In genomic region chr7:17184805-17185689, GRCh38 we compare ENCODE assay signal across 12 cellular contexts.
DNase-seq lines count a peak whose midpoint lies in the region; ATAC-seq and TF ChIP-seq lines count a peak whose summit lies in the region.
"Had no signal": no experiment of that assay in that cellular context is flagged by ENCODE, and none has a peak within 500 bp of the region (broad histone marks: within the 10 kb centered on the region; RNA-seq: fewer than 3 reads in every experiment).

No MANE protein-coding gene starts in this region.

- no peak overlapping the region for H2BK5ac ChIP-seq in neuronal stem cell (ENCODE audit: low read length)

- no peak overlapping the region for H3K18ac ChIP-seq in neuronal stem cell (ENCODE audit: low read length)

- no peaks in the 10 kb centered on the region for H3K79me1 ChIP-seq in neuronal stem cell (ENCODE audit: low read depth, low read length)

- no peak for TF ChIP-seq CTCF in CD4-positive, alpha-beta T cell (IDR thresholded peaks at IDR 0.05)

- H2BK15ac ChIP-seq in neuronal stem cell (ENCODE audit: low read length): no peak overlapping the region

- no peak overlapping the region for H4K8ac ChIP-seq in neuronal stem cell (ENCODE audit: low read depth, low read length)

- intact Hi-C loops in CD4-positive, alpha-beta T cell (cut with DNase I, micrococcal nuclease): loop anchor here in 1 of 2 experiments (10.0 kb wide), 1 partner anchor 50 kb away; no protein-coding TSS in a partner anchor

- CTCF ChIA-PET in CD4-positive, alpha-beta T cell (lab: Charles Lee): no interaction called here

- H3K27me3 ChIP-seq in neuronal stem cell (ENCODE audit: control insufficient read depth in 3 of 3, insufficient read depth in 3 of 3, low read depth in 1 of 3, low read length in 3 of 3): no peaks in the 10 kb centered on the region
- no peaks in the 10 kb centered on the region for H3K27me3 ChIP-seq in CD4-positive, alpha-beta T cell (ENCODE audit: control insufficient read depth, insufficient read depth, low read length)
- H3K27me3 ChIP-seq: BLaER1 had no signal

- H3K27ac ChIP-seq in neuronal stem cell (replicated peaks; ENCODE audit: low read length): no peak overlapping the region
- no peak overlapping the region for H3K27ac ChIP-seq in CD4-positive, alpha-beta T cell (ENCODE audit: low read depth, low read length)
- H3K27ac ChIP-seq: BLaER1 had no signal

- no peaks in the 10 kb centered on the region for H3K4me1 ChIP-seq in neuronal stem cell (ENCODE audit: control insufficient read depth in 2 of 2, insufficient read depth in 1 of 2, low read depth in 1 of 2, low read length in 2 of 2)
- H3K4me1 ChIP-seq: BLaER1 had no signal

- H3K9me3 ChIP-seq in neuronal stem cell (replicated peaks in 1 of 2; ENCODE audit: control insufficient read depth in 2 of 2, insufficient read depth in 1 of 2, low read depth in 1 of 2, low read length in 2 of 2): no peaks in the 10 kb centered on the region
- no peaks in the 10 kb centered on the region for H3K9me3 ChIP-seq in CD4-positive, alpha-beta T cell (ENCODE audit: control insufficient read depth, low read length)
- H3K9me3 ChIP-seq: BLaER1 had no signal

- H3K4ac ChIP-seq in neuronal stem cell (ENCODE audit: low read length): no peak overlapping the region

- ATAC-seq in stimulated activated naive CD8-positive, alpha-beta T cell treated with anti-CD3 and anti-CD28 coated beads, Interleukin-15, amount 100 ng/mL, for 72 hours: peak; percentile 46
- no peak for ATAC-seq in stimulated activated naive CD8-positive, alpha-beta T cell treated with anti-CD3 and anti-CD28 coated beads, Interleukin-15, Interleukin-2, amounts not matched to agents 100 U/mL and 50 U/mL, for 24 hours
- ATAC-seq in HG02840 (IDR thresholded peaks at IDR 0.05; ENCODE audit: low FRiP score, unreplicated experiment): peak; percentile 24
- peak; percentile 52 for ATAC-seq in activated T-helper 17 cell treated with anti-CD3 and anti-CD28 coated beads, Interleukin-2, amount 50 U/mL, for 72 hours (replicated peaks)
- no peak for ATAC-seq in CD4-positive, alpha-beta T cell (ENCODE audit: poor library complexity)

- DNase-seq in stimulated activated naive CD8-positive, alpha-beta T cell treated with anti-CD3 and anti-CD28 coated beads, Interleukin-15, amount 100 ng/mL, for 72 hours: no peak
- no peak for DNase-seq in stimulated activated naive CD8-positive, alpha-beta T cell treated with anti-CD3 and anti-CD28 coated beads, Interleukin-15, Interleukin-2, amounts not matched to agents 100 U/mL and 50 U/mL, for 24 hours
- no peak for DNase-seq in activated naive CD4-positive, alpha-beta T cell (lab: John Stamatoyannopoulos, UW)
- DNase-seq in neuronal stem cell (ENCODE audit: low spot score) (no peak), UCSD-AML1 (lab: John Stamatoyannopoulos, UW; ENCODE audit: unreplicated experiment) (no peak)
- no peak for DNase-seq in CD4-positive, alpha-beta T cell
- DNase-seq: amygdala, H9, NCI-H2171 treated with DMSO at 0.1 percent for 48 hours had no signal

- no peak overlapping the region for H2BK120ac ChIP-seq in neuronal stem cell (ENCODE audit: low read depth, low read length)

- no CpG with 5 or more reads among the region's 4 CpGs for WGBS in neuronal stem cell (ENCODE audit: extremely low coverage in 2 of 2, insufficient read length in 2 of 2, insufficient replicate concordance in 1 of 2), 2 donors

- H2AK5ac ChIP-seq in neuronal stem cell (ENCODE audit: low read depth, low read length): no peak overlapping the region

- H3K27ac Mint-ChIP-seq in stimulated activated naive CD8-positive, alpha-beta T cell treated with anti-CD3 and anti-CD28 coated beads, Interleukin-15, amount 100 ng/mL, for 72 hours: no peak overlapping the region
- H3K27ac Mint-ChIP-seq in activated T-helper 17 cell treated with anti-CD3 and anti-CD28 coated beads, Interleukin-2, amount 50 U/mL, for 72 hours: peak overlapping the region; percentile 12
- no peak overlapping the region for H3K27ac Mint-ChIP-seq in CD4-positive, alpha-beta T cell
- H3K27ac Mint-ChIP-seq: H9 had no signal

- no peak overlapping the region for H4K91ac ChIP-seq in neuronal stem cell (ENCODE audit: low read depth, low read length, poor library complexity)

- H3K27me3 Mint-ChIP-seq in stimulated activated naive CD8-positive, alpha-beta T cell treated with anti-CD3 and anti-CD28 coated beads, Interleukin-15, amount 100 ng/mL, for 72 hours: no peaks in the 10 kb centered on the region
- H3K27me3 Mint-ChIP-seq in activated T-helper 17 cell treated with anti-CD3 and anti-CD28 coated beads, Interleukin-2, amount 50 U/mL, for 72 hours: no peaks in the 10 kb centered on the region
- no peaks in the 10 kb centered on the region for H3K27me3 Mint-ChIP-seq in CD4-positive, alpha-beta T cell

- no peak overlapping the region for H3K4me3 ChIP-seq in neuronal stem cell (ENCODE audit: low read length in 2 of 2)
- H3K4me3 ChIP-seq: BLaER1 had no signal

- no peak overlapping the region for H2BK12ac ChIP-seq in neuronal stem cell (ENCODE audit: low read length)

- peaks cover 23% of the 10 kb centered on the region for H3K4me1 Mint-ChIP-seq in stimulated activated naive CD8-positive, alpha-beta T cell treated with anti-CD3 and anti-CD28 coated beads, Interleukin-15, amount 100 ng/mL, for 72 hours
- H3K4me1 Mint-ChIP-seq in activated T-helper 17 cell treated with anti-CD3 and anti-CD28 coated beads, Interleukin-2, amount 50 U/mL, for 72 hours: peaks cover 9% of the 10 kb centered on the region
- H3K4me1 Mint-ChIP-seq in CD4-positive, alpha-beta T cell (ENCODE audit: low read depth): peaks cover 15% of the 10 kb centered on the region

- H3K23ac ChIP-seq in neuronal stem cell (ENCODE audit: low read depth, low read length, poor library complexity): no peak overlapping the region

- H3K4me3 Mint-ChIP-seq in stimulated activated naive CD8-positive, alpha-beta T cell treated with anti-CD3 and anti-CD28 coated beads, Interleukin-15, amount 100 ng/mL, for 72 hours: no peak overlapping the region
- H3K4me3 Mint-ChIP-seq in activated T-helper 17 cell treated with anti-CD3 and anti-CD28 coated beads, Interleukin-2, amount 50 U/mL, for 72 hours: peak overlapping the region; percentile 50
- H3K4me3 Mint-ChIP-seq in CD4-positive, alpha-beta T cell: no peak overlapping the region
- H3K4me3 Mint-ChIP-seq: H9 had no signal

- H3K36me3 ChIP-seq in neuronal stem cell (replicated peaks in 1 of 2; ENCODE audit: control insufficient read depth in 2 of 2, insufficient read depth in 2 of 2, low read length in 2 of 2): no peaks in the 10 kb centered on the region
- H3K36me3 ChIP-seq: BLaER1 had no signal

- POLR2A ChIA-PET in CD4-positive, alpha-beta T cell (lab: Charles Lee): no interaction called here

- H3K9ac ChIP-seq in neuronal stem cell (ENCODE audit: low read depth, low read length, poor library complexity): no peak overlapping the region
- H3K9ac ChIP-seq: BLaER1 had no signal

- H2AFZ ChIP-seq in neuronal stem cell (ENCODE audit: low read length): no peak overlapping the region

- no peak overlapping the region for H3K14ac ChIP-seq in neuronal stem cell (ENCODE audit: low read length)

- H3K4me2 ChIP-seq in neuronal stem cell (ENCODE audit: insufficient read depth, low read length, poor library complexity, severe bottlenecking): no peak overlapping the region
- H3K4me2 ChIP-seq: BLaER1 had no signal

- no peaks in the 10 kb centered on the region for H3K9me3 Mint-ChIP-seq in stimulated activated naive CD8-positive, alpha-beta T cell treated with anti-CD3 and anti-CD28 coated beads, Interleukin-15, amount 100 ng/mL, for 72 hours
- no peaks in the 10 kb centered on the region for H3K9me3 Mint-ChIP-seq in activated T-helper 17 cell treated with anti-CD3 and anti-CD28 coated beads, Interleukin-2, amount 50 U/mL, for 72 hours
- no peaks in the 10 kb centered on the region for H3K9me3 Mint-ChIP-seq in CD4-positive, alpha-beta T cell
- H3K9me3 Mint-ChIP-seq: H9 had no signal

- no peaks in the 10 kb centered on the region for H3K36me3 Mint-ChIP-seq in activated T-helper 17 cell treated with anti-CD3 and anti-CD28 coated beads, Interleukin-2, amount 50 U/mL, for 72 hours (ENCODE audit: low read depth)
- no peaks in the 10 kb centered on the region for H3K36me3 Mint-ChIP-seq in CD4-positive, alpha-beta T cell (ENCODE audit: low read depth)

Comparison
In these comparisons a context has a peak if more than half of its experiments do, and no peak if none do; other contexts are left out.
1. ATAC-seq: peak in stimulated activated naive CD8-positive, alpha-beta T cell treated with anti-CD3 and anti-CD28 coated beads, Interleukin-15, amount 100 ng/mL, for 72 hours (single experiment), HG02840 (single experiment) and activated T-helper 17 cell treated with anti-CD3 and anti-CD28 coated beads, Interleukin-2, amount 50 U/mL, for 72 hours (single experiment); none in stimulated activated naive CD8-positive, alpha-beta T cell treated with anti-CD3 and anti-CD28 coated beads, Interleukin-15, Interleukin-2, amounts not matched to agents 100 U/mL and 50 U/mL, for 24 hours (single experiment) and CD4-positive, alpha-beta T cell (single experiment).